Comparison of ENCODE assay signal across 8 cellular contexts in the genomic region with DNA sequence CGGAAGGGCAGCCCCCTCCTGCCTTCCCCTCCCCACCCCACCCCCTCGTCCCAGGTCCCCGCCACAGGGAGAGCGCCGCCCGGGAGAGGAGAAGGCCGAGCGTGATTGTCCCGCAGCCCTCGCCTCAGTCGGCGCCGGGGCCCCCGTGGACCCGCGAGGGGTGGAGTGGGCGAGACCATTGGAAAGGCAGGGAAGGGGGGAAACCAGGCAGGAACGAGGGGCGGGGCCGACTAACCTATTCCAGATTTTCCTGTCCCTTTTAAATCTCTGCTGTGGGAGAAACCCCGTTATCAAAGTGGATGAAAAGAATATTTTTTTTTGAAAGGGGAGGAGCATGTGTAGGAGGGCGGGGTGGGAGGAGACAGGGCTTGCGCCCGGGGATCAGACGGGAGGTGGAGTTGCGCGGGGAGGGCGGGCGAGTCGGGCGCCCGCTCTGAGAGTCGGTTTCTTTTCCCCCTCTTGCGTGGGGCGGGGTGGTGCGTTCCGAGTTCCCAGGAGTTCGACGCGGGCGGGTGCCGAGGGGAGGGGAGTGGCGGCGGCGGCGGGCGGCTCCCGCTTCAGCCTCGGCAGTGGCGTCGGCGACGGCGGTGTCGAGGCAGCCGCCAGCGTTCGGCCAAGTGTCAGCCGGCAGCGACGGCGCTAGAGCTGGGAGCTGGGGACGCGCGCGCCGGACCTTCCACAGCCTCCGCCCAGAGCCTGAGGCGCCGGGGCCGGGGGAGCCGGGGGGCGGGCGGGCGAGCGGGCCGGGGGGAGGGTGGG. TPM values are rescaled to one million over a fixed set of nuclear protein-coding genes. Genes with fewer than 3 reads are reported as not detected.
DNase-seq lines count a peak whose midpoint lies in the region; ATAC-seq, FAIRE-seq and TF ChIP-seq lines count a peak whose summit lies in the region.

Gene NECTIN3 (plus strand): TSS at position 560 of the 759 bp plus-strand sequence. CDS start 202 bp downstream, outside the sequence.

- no peaks in the 10 kb centered on the region for H3K9me3 ChIP-seq in endothelial cell of umbilical vein (replicated peaks; ENCODE audit: control insufficient read depth, insufficient read depth, low read length)

- POLR2A ChIA-PET in endothelial cell of umbilical vein (lab: Charles Lee), result no interaction called here

- ATAC-seq in GM18520 (IDR thresholded peaks at IDR 0.05; ENCODE audit: unreplicated experiment), result peak; percentile 46
- peak; percentile 79 for ATAC-seq in HG03103 (IDR thresholded peaks at IDR 0.05; ENCODE audit: low read depth, unreplicated experiment)

- H3K27ac ChIP-seq in 22Rv1 (peak within 1 kb of the TSS; percentile 72), endothelial cell of umbilical vein (ENCODE audit: insufficient read depth, low read depth, low read length) (peak within 1 kb of the TSS; percentile 82)

- H3K36me3 ChIP-seq in endothelial cell of umbilical vein (ENCODE audit: control insufficient read depth in 2 of 2, extremely low read depth in 1 of 2, insufficient read depth in 2 of 2, low read length in 2 of 2), result no peaks in the 10 kb centered on the region

- H3K4me1 ChIP-seq in endothelial cell of umbilical vein (ENCODE audit: control insufficient read depth, extremely low read depth, insufficient read depth, low read length), result peaks cover 23% of the 10 kb centered on the region

- intact Hi-C loops in endothelial cell of umbilical vein (cut with micrococcal nuclease), result loop anchor here (1.0 to 2.0 kb wide), 3 partner anchors 551 to 728 kb away; no protein-coding TSS in a partner anchor

- H3K9ac ChIP-seq in endothelial cell of umbilical vein (replicated peaks; ENCODE audit: extremely low read depth, insufficient read depth, low read length), result peak within 1 kb of the TSS; percentile 87

- peaks cover 7% of the 10 kb centered on the region for H4K20me1 ChIP-seq in endothelial cell of umbilical vein (replicated peaks; ENCODE audit: control insufficient read depth, extremely low read depth, insufficient read depth, low read length)

- DNase-seq in NCI-H774 (lab: John Stamatoyannopoulos, UW), result peak; percentile 80
- peak; percentile 73 for DNase-seq in activated T-cell treated with anti-CD3 and anti-CD28 coated beads for 48 hours (ENCODE audit: low read depth)
- DNase-seq in endothelial cell of umbilical vein (ENCODE audit: low read depth, low spot score), result peak; percentile 98
- DNase-seq in mesenteric fat pad (ENCODE audit: low spot score), result peak; percentile 95
- DNase-seq in stimulated activated CD8-positive, alpha-beta memory T cell treated with anti-CD3 and anti-CD28 coated beads, Interleukin-12 subunit alpha, Interleukin-12 subunit beta, amount 100 ng/mL, for 1 hour (ENCODE audit: low read depth), result peak; percentile 69

- peaks cover 42% of the 10 kb centered on the region for H3K79me2 ChIP-seq in endothelial cell of umbilical vein (ENCODE audit: control insufficient read depth, insufficient read depth, low read length)

- TF ChIP-seq POLR2A in endothelial cell of umbilical vein (IDR thresholded peaks at IDR 0.05; ENCODE audit: low read depth, low read length), result peak; percentile 54

- H2AFZ ChIP-seq in endothelial cell of umbilical vein (ENCODE audit: low read depth, low read length), result peak within 1 kb of the TSS; percentile 98

- no peaks in the 10 kb centered on the region for H3K27me3 ChIP-seq in endothelial cell of umbilical vein (ENCODE audit: control insufficient read depth in 2 of 2, insufficient read depth in 2 of 2, low read length in 2 of 2)

- no peaks in the 10 kb centered on the region for H3K9me1 ChIP-seq in endothelial cell of umbilical vein (replicated peaks; ENCODE audit: control insufficient read depth, extremely low read depth, insufficient read depth, low read length)

- peak within 1 kb of the TSS; percentile 91 to 96 (median 96) for H3K4me3 ChIP-seq in endothelial cell of umbilical vein (replicated peaks in 1 of 3; ENCODE audit: insufficient read depth in 1 of 3, low read depth in 1 of 3, low read length in 3 of 3)

- TF ChIP-seq CTCF in 22Rv1 (IDR thresholded peaks at IDR 0.05) (no peak), endothelial cell of umbilical vein (IDR thresholded peaks at IDR 0.05; ENCODE audit: extremely low read depth in 1 of 2, insufficient read depth in 1 of 2, low read depth in 1 of 2, low read length in 2 of 2) (no peak)

- CTCF ChIA-PET in endothelial cell of umbilical vein (lab: Charles Lee), result interaction anchor here (0.9 kb wide), 1 partner anchor 757 kb away, joined by 6 read pairs; no protein-coding TSS in a partner anchor

- FAIRE-seq in endothelial cell of umbilical vein (lab: Jason Lieb, UNC), result peak; percentile 91

- peak within 1 kb of the TSS; percentile 94 for H3K4me2 ChIP-seq in endothelial cell of umbilical vein (ENCODE audit: insufficient read depth, low read length)

- dilution Hi-C loops in endothelial cell of umbilical vein (cut with MboI; ENCODE audit: extremely low pct_ligation_motif_present, low sequenced_read_pairs), result no loop called here

- BruUV-seq in endothelial cell of umbilical vein (replicated peaks; lab: Mats Ljungman, UMichigan), result no TSS peak

TF ChIP-seq in endothelial cell of umbilical vein, 7 proteins besides CTCF, POLR2A, EP300 and RAD21:
- TF ChIP-seq POLR2AphosphoS5 (IDR thresholded peaks at IDR 0.05; ENCODE audit: insufficient read depth, low read depth, low read length) (peak; percentile 63), GATA2 (IDR thresholded peaks at IDR 0.05; ENCODE audit: insufficient read depth, insufficient read length, low read depth, low read length) (no peak)

RNA-seq across cellular contexts. Expression of gene NECTIN3, which starts in this region (rescaled TPM):
- total RNA-seq in endothelial cell of umbilical vein (26.9 and 32.6 TPM in 2 replicates), mesenteric fat pad (19.8 TPM)
- 10.1 and 14.3 TPM in 2 replicates for polyA plus RNA-seq in endothelial cell of umbilical vein
- polyA plus RNA-seq in endothelial cell of umbilical vein (2011; cell fraction: cytosol; rRNA removed), result 12.4 and 13.5 TPM in 2 replicates
- 17.8 and 18.3 TPM in 2 replicates for polyA plus RNA-seq in endothelial cell of umbilical vein (2011; cell fraction: nucleus; rRNA removed)
- 14.2 and 17.6 TPM in 2 replicates for polyA plus RNA-seq in endothelial cell of umbilical vein (2012)
- 43.8 and 58.1 TPM in 2 replicates for polyA minus RNA-seq in endothelial cell of umbilical vein
- 18.0 TPM for polyA minus RNA-seq in endothelial cell of umbilical vein (2011; cell fraction: cytosol; rRNA and poly(A)+ RNA removed)
- 106 and 116 TPM in 2 replicates for polyA minus RNA-seq in endothelial cell of umbilical vein (2011; cell fraction: nucleus; rRNA and poly(A)+ RNA removed)

Comparison
In these comparisons a context has a peak if more than half of its experiments do, and no peak if none do; other contexts are left out.
1. Peak in every context shown above with its lines: DNase-seq, ATAC-seq, H3K4me3 ChIP-seq and H3K27ac ChIP-seq.